ENCODE assay signal across 8 cellular contexts in the genomic region with DNA sequence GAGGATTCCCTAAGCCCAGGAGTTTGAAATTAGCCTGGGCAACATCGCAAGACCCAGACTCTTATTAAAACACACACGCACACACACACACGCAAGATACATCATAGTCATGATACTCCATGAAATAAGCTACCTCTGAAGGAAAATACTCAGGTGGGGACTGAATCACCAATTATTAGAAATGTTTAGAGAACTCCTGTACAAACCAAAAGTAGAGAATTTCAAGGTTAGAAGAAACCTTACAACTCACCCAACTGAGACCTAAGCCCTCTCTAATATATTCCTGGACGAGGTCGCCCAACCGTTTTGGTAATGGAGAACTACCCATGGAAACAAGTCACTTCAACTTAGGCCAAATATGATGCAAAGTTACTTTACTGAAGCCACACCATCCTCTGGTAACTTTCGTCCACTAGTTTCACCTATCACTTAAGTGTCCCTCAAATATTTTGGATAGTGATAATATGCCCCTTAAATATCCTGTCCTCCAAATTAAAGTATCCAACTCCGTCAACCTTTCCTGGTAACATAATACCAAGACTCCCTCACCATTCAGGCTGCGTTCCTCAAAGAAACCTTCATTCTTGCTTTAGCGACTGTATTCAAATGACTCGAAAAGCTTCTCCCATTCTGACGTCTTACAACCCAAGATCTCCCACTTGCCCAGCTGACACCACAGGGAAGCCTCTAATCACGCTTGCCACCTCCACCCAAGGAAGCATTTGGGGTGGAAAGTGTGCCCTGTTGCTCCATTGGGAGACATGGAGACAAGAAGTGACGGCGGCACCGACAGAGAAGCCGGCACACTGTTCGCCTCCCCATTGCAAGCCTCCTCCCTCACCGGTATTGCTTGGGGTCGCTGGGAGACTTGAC. TPM values are rescaled to one million over a fixed set of nuclear protein-coding genes. Genes with fewer than 3 reads are reported as not detected.
A peak's percentile ranks its signal among the peaks of the same experiment; 100 is the strongest.
DNase-seq lines count a peak whose midpoint lies in the region; ATAC-seq and TF ChIP-seq lines count a peak whose summit lies in the region.

No MANE protein-coding gene starts in this region.

- H3K27ac ChIP-seq in CD4-positive, alpha-beta memory T cell (ENCODE audit: low read depth, low read length): peak overlapping the region; percentile 94
- H3K27ac ChIP-seq in coronary artery (peak overlapping the region; percentile 92 to 100), mesenchymal stem cell (ENCODE audit: low read length, poor library complexity, severe bottlenecking) (peak overlapping the region; percentile 98)

- H3K9me3 Mint-ChIP-seq in CD4-positive, alpha-beta memory T cell: no peaks in the 10 kb centered on the region

- H4K8ac ChIP-seq in mesenchymal stem cell (ENCODE audit: low read length): peak overlapping the region; percentile 97

- no peak overlapping the region for H3K27ac Mint-ChIP-seq in CD4-positive, alpha-beta memory T cell

- peak overlapping the region; percentile 4 to 82 for H2BK12ac ChIP-seq in mesenchymal stem cell (ENCODE audit: low read length in 2 of 2)

- POLR2A ChIA-PET in CD4-positive, alpha-beta memory T cell (lab: Charles Lee; ENCODE audit: partially characterized antibody): interaction anchor here (0.7 to 2.3 kb wide), 6 partner anchors 8 to 676 kb away, joined by 3 to 9 read pairs (median 4); a partner anchor contains a TSS

- H2AK5ac ChIP-seq in mesenchymal stem cell (ENCODE audit: low read length, severe bottlenecking): no peak overlapping the region

- H3K4me2 ChIP-seq in mesenchymal stem cell (ENCODE audit: low read length, poor library complexity, severe bottlenecking): peak overlapping the region; percentile 14

- peaks cover 2% of the 10 kb centered on the region for H3K79me1 ChIP-seq in mesenchymal stem cell (replicated peaks; ENCODE audit: low read length, poor library complexity, severe bottlenecking)

- H4K91ac ChIP-seq in mesenchymal stem cell (ENCODE audit: low read length): peak overlapping the region; percentile 91

- 13% methylated on average over 20 of the region's 20 CpGs for WGBS in mesenchymal stem cell

- H2AFZ ChIP-seq in mesenchymal stem cell (ENCODE audit: low read depth, low read length): peak overlapping the region; percentile 83

- no peaks in the 10 kb centered on the region for H3K9me3 ChIP-seq in CD4-positive, alpha-beta memory T cell (ENCODE audit: control insufficient read depth in 1 of 2, low read length in 2 of 2)
- no peaks in the 10 kb centered on the region for H3K9me3 ChIP-seq in mesenchymal stem cell (ENCODE audit: control insufficient read depth, low read length)

- H3K14ac ChIP-seq in mesenchymal stem cell (ENCODE audit: low read length in 2 of 2): peak overlapping the region in 1 of 2 experiments; percentile 91

- peak overlapping the region; percentile 88 to 96 for H3K4ac ChIP-seq in mesenchymal stem cell (ENCODE audit: low read depth in 1 of 2, low read length in 2 of 2)

- CTCF ChIA-PET in CD4-positive, alpha-beta memory T cell (lab: Charles Lee; ENCODE audit: partially characterized antibody): interaction anchor here (0.9 kb wide), 1 partner anchor 12 kb away, joined by 3 read pairs; no protein-coding TSS in a partner anchor

- H3K9ac ChIP-seq in mesenchymal stem cell (ENCODE audit: low read length): peak overlapping the region; percentile 99

- no peak overlapping the region for H2BK15ac ChIP-seq in mesenchymal stem cell (ENCODE audit: low read depth, poor library complexity, severe bottlenecking)

- peak in 3 of 5 donors; percentile 6 to 15 (median 12) for DNase-seq in CD4-positive, alpha-beta memory T cell
- DNase-seq in NOMO-1 treated with DMSO at 0.1 percent for 48 hours (lab: John Stamatoyannopoulos, UW; ENCODE audit: unreplicated experiment) (peak; percentile 15), coronary artery (ENCODE audit: low spot score) (no peak), mesenchymal stem cell (peak; percentile 72)

- H3K36me3 Mint-ChIP-seq in CD4-positive, alpha-beta memory T cell: peaks cover 0 to 8% of the 10 kb centered on the region in 2 donors

- peak overlapping the region; percentile 86 for H2BK120ac ChIP-seq in mesenchymal stem cell (ENCODE audit: low read depth, low read length)

- H3K27me3 ChIP-seq in CD4-positive, alpha-beta memory T cell (ENCODE audit: insufficient read depth, low read length): no peaks in the 10 kb centered on the region
- no peaks in the 10 kb centered on the region for H3K27me3 ChIP-seq in mesenchymal stem cell (ENCODE audit: control insufficient read depth in 1 of 2, insufficient read depth in 1 of 2, low read length in 2 of 2)

- H3K4me1 ChIP-seq in CD4-positive, alpha-beta memory T cell (ENCODE audit: insufficient read depth, low read length): peaks cover 46% of the 10 kb centered on the region
- peaks cover 8% of the 10 kb centered on the region for H3K4me1 ChIP-seq in mesenchymal stem cell (ENCODE audit: control insufficient read depth, insufficient read depth, low read depth, low read length)

- H3K27me3 Mint-ChIP-seq in CD4-positive, alpha-beta memory T cell: peaks cover 3 to 4% of the 10 kb centered on the region in 2 donors

- no peak for TF ChIP-seq CTCF in coronary artery (IDR thresholded peaks at IDR 0.05)

- ATAC-seq in GM19438 (IDR thresholded peaks at IDR 0.05; ENCODE audit: low read depth, unreplicated experiment) (peak; percentile 5), HG02623 (IDR thresholded peaks at IDR 0.05; ENCODE audit: unreplicated experiment) (no peak), GM19328 (IDR thresholded peaks at IDR 0.05; ENCODE audit: unreplicated experiment) (no peak), GM21786 (IDR thresholded peaks at IDR 0.05; ENCODE audit: unreplicated experiment) (no peak)

- intact Hi-C loops in CD4-positive, alpha-beta memory T cell (cut with micrococcal nuclease): loop anchor here (1.0 to 5.0 kb wide), 7 partner anchors 149 to 1360 kb away; a partner anchor contains a TSS

- H3K18ac ChIP-seq in mesenchymal stem cell (ENCODE audit: low read depth in 1 of 2, low read length in 2 of 2): peak overlapping the region; percentile 96 to 99

- H3K4me3 ChIP-seq in CD4-positive, alpha-beta memory T cell (ENCODE audit: low read length in 2 of 2): peak overlapping the region; percentile 81 to 96
- H3K4me3 ChIP-seq in coronary artery (peak overlapping the region; percentile 100), mesenchymal stem cell (ENCODE audit: insufficient read depth in 1 of 2, low read depth in 1 of 2, low read length in 2 of 2) (peak overlapping the region; percentile 90 to 98)

- H3K4me1 Mint-ChIP-seq in CD4-positive, alpha-beta memory T cell: peaks cover 6 to 29% (median 17%) of the 10 kb centered on the region in 4 donors

- H3K4me3 Mint-ChIP-seq in CD4-positive, alpha-beta memory T cell: no peak overlapping the region

- peak overlapping the region; percentile 80 for H2BK5ac ChIP-seq in mesenchymal stem cell (ENCODE audit: low read depth, low read length, poor library complexity, severe bottlenecking)

- H3K36me3 ChIP-seq in CD4-positive, alpha-beta memory T cell (ENCODE audit: insufficient read depth, low read length): no peaks in the 10 kb centered on the region
- peaks cover 3 to 7% of the 10 kb centered on the region in 2 experiments for H3K36me3 ChIP-seq in mesenchymal stem cell (ENCODE audit: control insufficient read depth in 1 of 2, insufficient read depth in 2 of 2, low read depth in 1 of 2, low read length in 2 of 2)

- H3K23ac ChIP-seq in mesenchymal stem cell (ENCODE audit: low read length in 2 of 2): peak overlapping the region; percentile 47 to 91

RNA-seq across cellular contexts. Expression of a gene that starts 0.9 kb away (rescaled TPM):
- 100 to 1,000 TPM; 133 to 137 TPM for total RNA-seq in CD4-positive, alpha-beta memory T cell
- polyA plus RNA-seq in CD4-positive, alpha-beta memory T cell: 100 to 1,000 TPM in 1 of 2 donors, 10 to 100 TPM in 1; 77.7 to 101 TPM
- polyA plus RNA-seq in mesenchymal stem cell (2013, experiment 1 of 2): 102 TPM
- polyA plus RNA-seq in mesenchymal stem cell (2013, experiment 2 of 2): 96.9 TPM
